ENCODE assay signal across 12 cellular contexts in the genomic region with DNA sequence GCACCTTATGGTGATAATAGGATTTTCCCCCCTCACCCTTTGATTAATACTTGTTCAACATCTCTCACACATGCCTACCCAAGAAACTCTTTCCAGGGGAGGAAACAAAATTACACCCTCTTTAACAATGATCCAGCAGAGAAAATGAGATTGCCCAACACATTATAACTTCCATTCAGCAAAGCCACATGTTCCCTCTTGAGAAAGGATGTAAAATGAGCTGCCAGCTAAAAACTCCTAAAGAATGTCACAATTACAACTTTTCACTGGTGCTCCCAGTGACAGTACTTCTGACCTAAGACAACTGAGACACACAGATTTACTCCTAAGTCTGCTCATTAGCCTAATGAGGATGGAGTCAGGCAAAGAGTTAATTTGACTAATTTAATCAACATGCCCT.
"Had no signal": no experiment of that assay in that cellular context is flagged by ENCODE, and none has a peak within 500 bp of the region (broad histone marks: within the 10 kb centered on the region; RNA-seq: fewer than 3 reads in every experiment).

No MANE protein-coding gene starts in this region.

- DNase-seq: activated CD4-positive, alpha-beta T cell treated with anti-CD3 and anti-CD28 coated beads, Interleukin-2, amount 50 U/mL, for 1 hour; activated naive CD4-positive, alpha-beta T cell; activated naive CD8-positive, alpha-beta T cell treated with anti-CD3 and anti-CD28 coated beads, Interleukin-2, amount 10 ng/mL, durations not matched to agents 7 days and 5 days; activated T-cell treated with anti-CD3 and anti-CD28 coated beads for 4 hours; anterior cingulate cortex; brain microvascular endothelial cell; cortex of kidney; naive B cell; stimulated activated CD4-positive, alpha-beta T cell treated with anti-CD3 and anti-CD28 coated beads, Interleukin-2, amount 100 ng/mL, for 48 hours; thyroid gland had no signal

- H3K27ac ChIP-seq: brain microvascular endothelial cell, gastroesophageal sphincter, thyroid gland had no signal

- H3K9me3 ChIP-seq: gastroesophageal sphincter, thyroid gland had no signal

- H3K27me3 ChIP-seq: brain microvascular endothelial cell, gastroesophageal sphincter, thyroid gland had no signal

- FAIRE-seq: keratinocyte had no signal

- H3K4me1 ChIP-seq: gastroesophageal sphincter, thyroid gland had no signal

- H3K4me3 ChIP-seq: gastroesophageal sphincter, thyroid gland had no signal

- H3K36me3 ChIP-seq: brain microvascular endothelial cell, gastroesophageal sphincter, thyroid gland had no signal
